31 cellular contexts compared by ENCODE assay signal in genomic region chrX:66675541-66675940, GRCh38.
"Had no signal": no experiment of that assay in that cellular context is flagged by ENCODE, and none has a peak within 500 bp of the region (broad histone marks: within the 10 kb centered on the region; RNA-seq: fewer than 3 reads in every experiment).

No MANE protein-coding gene starts in this region.

- H3K27ac Mint-ChIP-seq: activated naive CD4-positive, alpha-beta T cell treated with anti-CD3 and anti-CD28 coated beads for 36 hours; activated naive CD8-positive, alpha-beta T cell treated with anti-CD3 and anti-CD28 coated beads for 36 hours; effector memory CD8-positive, alpha-beta T cell; natural killer cell; neural progenitor cell; T-helper 1 cell treated with Interleukin-12 subunit alpha and Interleukin-12 subunit beta and Interleukin-4 antibody, amounts not matched to agents 30 μg/mL and 1 μg/mL, for 36 hours had no signal

- H2AFZ ChIP-seq: neural progenitor cell, parathyroid adenoma had no signal

- H3K27me3 Mint-ChIP-seq: effector memory CD8-positive, alpha-beta T cell had no signal

- H3K27ac ChIP-seq: ascending aorta, left lung, lower lobe of right lung, neural progenitor cell, parathyroid adenoma, psoas muscle, right atrium auricular region, testis, transverse colon, VCaP had no signal

- ATAC-seq: effector memory CD8-positive, alpha-beta T cell; left lung; lower lobe of right lung; natural killer cell; psoas muscle had no signal

- H3K36me3 Mint-ChIP-seq: activated naive CD8-positive, alpha-beta T cell treated with anti-CD3 and anti-CD28 coated beads for 36 hours; natural killer cell; neural progenitor cell had no signal

- H3K36me3 ChIP-seq: ascending aorta, brain microvascular endothelial cell, left lung, lower lobe of right lung, neural progenitor cell, right atrium auricular region, transverse colon had no signal

- H3K4me3 Mint-ChIP-seq: activated naive CD4-positive, alpha-beta T cell treated with anti-CD3 and anti-CD28 coated beads for 36 hours; activated naive CD8-positive, alpha-beta T cell treated with anti-CD3 and anti-CD28 coated beads for 36 hours; effector memory CD8-positive, alpha-beta T cell; natural killer cell; neural progenitor cell; T-helper 1 cell treated with Interleukin-12 subunit alpha and Interleukin-12 subunit beta and Interleukin-4 antibody, amounts not matched to agents 30 μg/mL and 1 μg/mL, for 36 hours had no signal

- H3K4me3 ChIP-seq: ascending aorta, left lung, lower lobe of right lung, neural progenitor cell, psoas muscle, right atrium auricular region, testis, transverse colon had no signal

- H3K9me3 ChIP-seq: ascending aorta, left lung, lower lobe of right lung, right atrium auricular region, testis, transverse colon had no signal

- H3K4me1 ChIP-seq: ascending aorta, left lung, lower lobe of right lung, neural progenitor cell, parathyroid adenoma, psoas muscle, right atrium auricular region, testis, transverse colon had no signal

- H3K9me3 Mint-ChIP-seq: activated naive CD8-positive, alpha-beta T cell treated with anti-CD3 and anti-CD28 coated beads for 36 hours; effector memory CD8-positive, alpha-beta T cell; natural killer cell; neural progenitor cell; T-helper 1 cell treated with Interleukin-12 subunit alpha and Interleukin-12 subunit beta and Interleukin-4 antibody, amounts not matched to agents 30 μg/mL and 1 μg/mL, for 36 hours had no signal

- DNase-seq: activated CD4-positive, alpha-beta T cell treated with anti-CD3 and anti-CD28 coated beads for 4 hours; activated CD4-positive, alpha-beta T cell treated with anti-CD3 and anti-CD28 coated beads, Interleukin-2, amount 50 U/mL, for 48 hours; activated CD8-positive, alpha-beta memory T cell treated with anti-CD3 and anti-CD28 coated beads for 24 hours; activated effector memory CD4-positive, alpha-beta T cell treated with Interleukin-2 at 50 U/mL for 16 hours; activated naive CD4-positive, alpha-beta T cell treated with anti-CD3 and anti-CD28 coated beads for 36 hours; activated naive CD8-positive, alpha-beta T cell treated with anti-CD3 and anti-CD28 coated beads for 36 hours; brain microvascular endothelial cell; caudate nucleus; cortex of kidney; effector memory CD8-positive, alpha-beta T cell; erythroblast; left lung; lower lobe of right lung; mesendoderm; natural killer cell; occipital lobe; psoas muscle; stimulated activated CD4-positive, alpha-beta T cell treated with anti-CD3 and anti-CD28 coated beads, Interleukin-2, amount 100 ng/mL, for 48 hours; stimulated activated naive CD4-positive, alpha-beta T cell treated with Interleukin-2 at 50 U/mL for 16 hours; T-helper 9 cell; testis; transverse colon had no signal

- FAIRE-seq: frontal cortex, islet of Langerhans, TTC549 had no signal

- H3K4me1 Mint-ChIP-seq: activated naive CD8-positive, alpha-beta T cell treated with anti-CD3 and anti-CD28 coated beads for 36 hours; natural killer cell; neural progenitor cell had no signal

- H3K27me3 ChIP-seq: ascending aorta, brain microvascular endothelial cell, left lung, neural progenitor cell, right atrium auricular region, testis, transverse colon had no signal

- H3K79me2 ChIP-seq: parathyroid adenoma had no signal
